In the genomic region with DNA sequence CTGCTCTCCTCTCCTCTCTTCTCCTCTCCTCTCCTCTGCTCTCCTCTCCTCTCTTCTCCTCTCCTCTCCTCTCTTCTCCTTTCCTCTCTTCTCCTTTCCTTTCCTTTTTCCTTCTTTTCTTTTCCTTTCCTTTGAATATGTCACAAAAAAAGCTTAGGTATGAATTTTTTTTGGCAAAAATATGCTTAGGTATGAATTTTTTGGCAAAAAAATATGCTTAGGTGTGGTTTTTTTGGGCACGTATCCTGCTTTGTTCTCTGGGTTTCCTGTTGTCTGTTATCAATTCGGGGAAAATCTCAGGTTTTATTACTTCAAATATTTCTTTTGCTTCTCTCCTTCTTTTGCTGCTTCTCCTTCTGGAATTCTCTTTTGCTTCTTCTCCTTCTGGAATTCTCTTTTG, we compare ENCODE assay signal across 1 cellular context.
TF ChIP-seq lines count a peak whose summit lies in the region.

No MANE protein-coding gene starts in this region.

TF ChIP-seq in A549, 52 proteins besides CTCF, POLR2A, EP300 and RAD21:
- TF ChIP-seq SMC3 (IDR thresholded peaks at IDR 0.05) (no peak), BHLHE40 (IDR thresholded peaks at IDR 0.05; ENCODE audit: low read depth, low read length) (no peak), POLR2AphosphoS2 (conservative IDR thresholded peaks at IDR 0.05; ENCODE audit: low read length) (no peak), MAFK (IDR thresholded peaks at IDR 0.05; ENCODE audit: partially characterized antibody) (peak; percentile 67)
- TF ChIP-seq, protein P1, sequence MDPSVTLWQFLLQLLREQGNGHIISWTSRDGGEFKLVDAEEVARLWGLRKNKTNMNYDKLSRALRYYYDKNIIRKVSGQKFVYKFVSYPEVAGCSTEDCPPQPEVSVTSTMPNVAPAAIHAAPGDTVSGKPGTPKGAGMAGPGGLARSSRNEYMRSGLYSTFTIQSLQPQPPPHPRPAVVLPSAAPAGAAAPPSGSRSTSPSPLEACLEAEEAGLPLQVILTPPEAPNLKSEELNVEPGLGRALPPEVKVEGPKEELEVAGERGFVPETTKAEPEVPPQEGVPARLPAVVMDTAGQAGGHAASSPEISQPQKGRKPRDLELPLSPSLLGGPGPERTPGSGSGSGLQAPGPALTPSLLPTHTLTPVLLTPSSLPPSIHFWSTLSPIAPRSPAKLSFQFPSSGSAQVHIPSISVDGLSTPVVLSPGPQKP (IDR thresholded peaks at IDR 0.05; ENCODE audit: low read depth, low read length): no peak
TF ChIP-seq in A549: peak in this region for 1.
